Comparison of ENCODE assay signal across 1 cellular context in the genomic region with DNA sequence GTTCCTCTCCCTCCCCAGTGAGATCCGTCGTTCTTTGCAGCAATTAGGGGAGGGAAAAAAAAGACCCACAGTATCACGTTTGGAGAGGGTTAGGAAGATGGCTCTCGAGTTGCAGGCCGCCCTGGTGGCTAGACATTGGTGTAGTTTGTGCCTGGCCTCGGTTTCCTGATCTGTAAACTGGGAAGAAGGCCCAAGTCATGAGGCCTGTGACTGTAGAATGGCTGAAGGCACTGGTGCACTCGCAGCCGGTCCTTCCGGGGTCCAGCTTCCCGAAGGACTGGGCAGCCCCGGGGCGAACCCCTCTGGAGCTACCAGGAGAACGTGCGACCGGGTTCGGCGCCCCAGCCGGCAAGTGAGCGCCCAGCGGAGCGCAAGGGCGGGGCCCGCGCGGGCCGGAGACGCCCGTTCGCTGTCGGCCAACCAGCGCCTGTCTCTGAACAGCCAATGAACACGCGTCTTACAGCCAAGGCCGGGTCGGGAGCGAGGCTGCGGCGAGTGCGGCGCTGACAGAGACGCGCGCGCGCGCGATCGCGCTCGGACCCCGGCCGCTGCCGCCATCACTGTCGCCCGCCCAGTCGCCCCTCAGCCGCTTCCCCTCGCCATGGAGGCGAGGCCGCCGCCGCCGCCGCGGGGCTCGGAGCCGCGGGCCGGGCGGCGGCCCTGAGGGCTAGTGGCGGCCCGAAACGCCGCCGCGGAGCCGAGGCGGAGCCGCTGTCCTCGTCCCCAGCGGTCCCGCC.
TF ChIP-seq lines count a peak whose summit lies in the region.

A gene with protein sequence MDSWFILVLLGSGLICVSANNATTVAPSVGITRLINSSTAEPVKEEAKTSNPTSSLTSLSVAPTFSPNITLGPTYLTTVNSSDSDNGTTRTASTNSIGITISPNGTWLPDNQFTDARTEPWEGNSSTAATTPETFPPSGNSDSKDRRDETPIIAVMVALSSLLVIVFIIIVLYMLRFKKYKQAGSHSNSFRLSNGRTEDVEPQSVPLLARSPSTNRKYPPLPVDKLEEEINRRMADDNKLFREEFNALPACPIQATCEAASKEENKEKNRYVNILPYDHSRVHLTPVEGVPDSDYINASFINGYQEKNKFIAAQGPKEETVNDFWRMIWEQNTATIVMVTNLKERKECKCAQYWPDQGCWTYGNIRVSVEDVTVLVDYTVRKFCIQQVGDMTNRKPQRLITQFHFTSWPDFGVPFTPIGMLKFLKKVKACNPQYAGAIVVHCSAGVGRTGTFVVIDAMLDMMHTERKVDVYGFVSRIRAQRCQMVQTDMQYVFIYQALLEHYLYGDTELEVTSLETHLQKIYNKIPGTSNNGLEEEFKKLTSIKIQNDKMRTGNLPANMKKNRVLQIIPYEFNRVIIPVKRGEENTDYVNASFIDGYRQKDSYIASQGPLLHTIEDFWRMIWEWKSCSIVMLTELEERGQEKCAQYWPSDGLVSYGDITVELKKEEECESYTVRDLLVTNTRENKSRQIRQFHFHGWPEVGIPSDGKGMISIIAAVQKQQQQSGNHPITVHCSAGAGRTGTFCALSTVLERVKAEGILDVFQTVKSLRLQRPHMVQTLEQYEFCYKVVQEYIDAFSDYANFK (plus strand): TSS at position 472 of the 737 bp plus-strand sequence. CDS start 90,797 bp downstream, outside the sequence.

TF ChIP-seq in HepG2, 621 proteins besides CTCF, POLR2A, EP300 and RAD21 (continued from another document and continues in another):
- TF ChIP-seq, protein P1, sequence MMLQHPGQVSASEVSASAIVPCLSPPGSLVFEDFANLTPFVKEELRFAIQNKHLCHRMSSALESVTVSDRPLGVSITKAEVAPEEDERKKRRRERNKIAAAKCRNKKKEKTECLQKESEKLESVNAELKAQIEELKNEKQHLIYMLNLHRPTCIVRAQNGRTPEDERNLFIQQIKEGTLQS (CRISPR knock-in tag; IDR thresholded peaks at IDR 0.05): peak; percentile 70
- TF ChIP-seq ZNF747 (CRISPR knock-in tag; IDR thresholded peaks at IDR 0.05; ENCODE audit: borderline replicate concordance) (peak; percentile 89), PRPF4 (IDR thresholded peaks at IDR 0.05; ENCODE audit: low read depth, low read length, poor library complexity, severe bottlenecking) (peak; percentile 10), CREB1 (IDR thresholded peaks at IDR 0.05) (peak; percentile 43; the same call in 1 of the 2 replicates), CREB1 (CRISPR knock-in tag; IDR thresholded peaks at IDR 0.05) (no peak), ESRRA (CRISPR knock-in tag; IDR thresholded peaks at IDR 0.05; ENCODE audit: low read depth) (no peak; the same call in 1 of the 2 replicates), ZNF773 (CRISPR knock-in tag; IDR thresholded peaks at IDR 0.05; ENCODE audit: borderline replicate concordance) (no peak; the same call in 1 of the 2 replicates), ZSCAN12 (CRISPR knock-in tag; IDR thresholded peaks at IDR 0.05) (peak; percentile 90; the same call in 1 of the 2 replicates), ZNF136 (CRISPR knock-in tag; IDR thresholded peaks at IDR 0.05; ENCODE audit: low read depth) (no peak; the same call in 1 of the 2 replicates), CBX2 (IDR thresholded peaks at IDR 0.05; ENCODE audit: low read depth, low read length) (no peak), CBX2 (CRISPR knock-in tag; IDR thresholded peaks at IDR 0.05; ENCODE audit: low read depth) (no peak), ZBTB8A (CRISPR knock-in tag; IDR thresholded peaks at IDR 0.05; ENCODE audit: borderline replicate concordance, low read depth) (peak; percentile 53; the same call in 1 of the 2 replicates), ZNF343 (CRISPR knock-in tag; IDR thresholded peaks at IDR 0.05) (no peak), ZNF501 (CRISPR knock-in tag; IDR thresholded peaks at IDR 0.05) (peak; percentile 72; the same call in 1 of the 2 replicates), SALL2 (CRISPR knock-in tag; IDR thresholded peaks at IDR 0.05) (no peak), MED1 (CRISPR knock-in tag; IDR thresholded peaks at IDR 0.05) (peak; percentile 54; the same call in 1 of the 2 replicates), SOX6 (IDR thresholded peaks at IDR 0.05) (no peak), SOX6 (CRISPR knock-in tag; IDR thresholded peaks at IDR 0.05) (no peak; the same call in none of the 2 replicates), RCOR2 (CRISPR knock-in tag; IDR thresholded peaks at IDR 0.05) (peak; percentile 78), RARA (CRISPR knock-in tag; IDR thresholded peaks at IDR 0.05) (no peak; the same call in 1 of the 2 replicates), HOXD1 (CRISPR knock-in tag; IDR thresholded peaks at IDR 0.05) (no peak), ONECUT2 (CRISPR knock-in tag; IDR thresholded peaks at IDR 0.05) (no peak), MIER3 (CRISPR knock-in tag; IDR thresholded peaks at IDR 0.05; ENCODE audit: borderline replicate concordance) (peak; percentile 82; the same call in 1 of the 2 replicates), ZNF550 (CRISPR knock-in tag; IDR thresholded peaks at IDR 0.05; ENCODE audit: borderline replicate concordance) (peak; percentile 98), ZFP62 (CRISPR knock-in tag; IDR thresholded peaks at IDR 0.05) (no peak), TP53 (CRISPR knock-in tag; conservative IDR thresholded peaks at IDR 0.05) (no peak), DR1 (CRISPR knock-in tag; IDR thresholded peaks at IDR 0.05) (no peak; the same call in none of the 2 replicates), SPEN (CRISPR knock-in tag; IDR thresholded peaks at IDR 0.05; ENCODE audit: low read depth) (peak; percentile 70; the same call in 1 of the 2 replicates), IKZF4 (CRISPR knock-in tag; IDR thresholded peaks at IDR 0.05; ENCODE audit: borderline replicate concordance, low read depth, not compliant biosample characterization) (peak; percentile 25), ZNF253 (CRISPR knock-in tag; IDR thresholded peaks at IDR 0.05; ENCODE audit: borderline replicate concordance) (0 out of 2 replicates have a peak, but pooled peaks have one; percentile 22), GPN1 (CRISPR knock-in tag; IDR thresholded peaks at IDR 0.05; ENCODE audit: borderline replicate concordance) (peak; percentile 51; the same call in 1 of the 2 replicates), NR2F1 (CRISPR knock-in tag; IDR thresholded peaks at IDR 0.05) (no peak), ATRX (CRISPR knock-in tag; IDR thresholded peaks at IDR 0.05; ENCODE audit: borderline replicate concordance) (no peak), TEAD3 (CRISPR knock-in tag; optimal IDR thresholded peaks at IDR 0.05; ENCODE audit: borderline replicate concordance) (peak; percentile 62), RFX1 (IDR thresholded peaks at IDR 0.05) (no peak)
- TF ChIP-seq, protein P2, sequence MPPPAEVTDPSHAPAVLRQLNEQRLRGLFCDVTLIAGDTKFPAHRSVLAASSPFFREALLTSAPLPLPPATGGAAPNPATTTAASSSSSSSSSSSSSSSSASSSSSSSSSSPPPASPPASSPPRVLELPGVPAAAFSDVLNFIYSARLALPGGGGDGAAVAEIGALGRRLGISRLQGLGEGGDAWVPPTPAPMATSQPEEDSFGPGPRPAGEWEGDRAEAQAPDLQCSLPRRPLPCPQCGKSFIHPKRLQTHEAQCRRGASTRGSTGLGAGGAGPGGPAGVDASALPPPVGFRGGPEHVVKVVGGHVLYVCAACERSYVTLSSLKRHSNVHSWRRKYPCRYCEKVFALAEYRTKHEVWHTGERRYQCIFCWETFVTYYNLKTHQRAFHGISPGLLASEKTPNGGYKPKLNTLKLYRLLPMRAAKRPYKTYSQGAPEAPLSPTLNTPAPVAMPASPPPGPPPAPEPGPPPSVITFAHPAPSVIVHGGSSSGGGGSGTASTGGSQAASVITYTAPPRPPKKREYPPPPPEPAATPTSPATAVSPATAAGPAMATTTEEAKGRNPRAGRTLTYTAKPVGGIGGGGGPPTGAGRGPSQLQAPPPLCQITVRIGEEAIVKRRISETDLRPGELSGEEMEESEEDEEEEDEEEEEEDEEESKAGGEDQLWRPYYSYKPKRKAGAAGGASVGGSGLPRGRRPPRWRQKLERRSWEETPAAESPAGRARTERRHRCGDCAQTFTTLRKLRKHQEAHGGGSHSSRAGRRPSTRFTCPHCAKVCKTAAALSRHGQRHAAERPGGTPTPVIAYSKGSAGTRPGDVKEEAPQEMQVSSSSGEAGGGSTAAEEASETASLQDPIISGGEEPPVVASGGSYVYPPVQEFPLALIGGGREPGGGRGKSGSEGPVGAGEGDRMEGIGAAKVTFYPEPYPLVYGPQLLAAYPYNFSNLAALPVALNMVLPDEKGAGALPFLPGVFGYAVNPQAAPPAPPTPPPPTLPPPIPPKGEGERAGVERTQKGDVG (CRISPR knock-in tag; IDR thresholded peaks at IDR 0.05; ENCODE audit: borderline replicate concordance): no peak; the same call in 1 of the 2 replicates
- TF ChIP-seq, protein P3, sequence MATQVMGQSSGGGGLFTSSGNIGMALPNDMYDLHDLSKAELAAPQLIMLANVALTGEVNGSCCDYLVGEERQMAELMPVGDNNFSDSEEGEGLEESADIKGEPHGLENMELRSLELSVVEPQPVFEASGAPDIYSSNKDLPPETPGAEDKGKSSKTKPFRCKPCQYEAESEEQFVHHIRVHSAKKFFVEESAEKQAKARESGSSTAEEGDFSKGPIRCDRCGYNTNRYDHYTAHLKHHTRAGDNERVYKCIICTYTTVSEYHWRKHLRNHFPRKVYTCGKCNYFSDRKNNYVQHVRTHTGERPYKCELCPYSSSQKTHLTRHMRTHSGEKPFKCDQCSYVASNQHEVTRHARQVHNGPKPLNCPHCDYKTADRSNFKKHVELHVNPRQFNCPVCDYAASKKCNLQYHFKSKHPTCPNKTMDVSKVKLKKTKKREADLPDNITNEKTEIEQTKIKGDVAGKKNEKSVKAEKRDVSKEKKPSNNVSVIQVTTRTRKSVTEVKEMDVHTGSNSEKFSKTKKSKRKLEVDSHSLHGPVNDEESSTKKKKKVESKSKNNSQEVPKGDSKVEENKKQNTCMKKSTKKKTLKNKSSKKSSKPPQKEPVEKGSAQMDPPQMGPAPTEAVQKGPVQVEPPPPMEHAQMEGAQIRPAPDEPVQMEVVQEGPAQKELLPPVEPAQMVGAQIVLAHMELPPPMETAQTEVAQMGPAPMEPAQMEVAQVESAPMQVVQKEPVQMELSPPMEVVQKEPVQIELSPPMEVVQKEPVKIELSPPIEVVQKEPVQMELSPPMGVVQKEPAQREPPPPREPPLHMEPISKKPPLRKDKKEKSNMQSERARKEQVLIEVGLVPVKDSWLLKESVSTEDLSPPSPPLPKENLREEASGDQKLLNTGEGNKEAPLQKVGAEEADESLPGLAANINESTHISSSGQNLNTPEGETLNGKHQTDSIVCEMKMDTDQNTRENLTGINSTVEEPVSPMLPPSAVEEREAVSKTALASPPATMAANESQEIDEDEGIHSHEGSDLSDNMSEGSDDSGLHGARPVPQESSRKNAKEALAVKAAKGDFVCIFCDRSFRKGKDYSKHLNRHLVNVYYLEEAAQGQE (IDR thresholded peaks at IDR 0.05; ENCODE audit: borderline replicate concordance in 1 of 2, low read depth in 1 of 2, low read length in 2 of 2): peak in 1 of 2 experiments; percentile 71; a peak in 1 of 4 replicates
- TF ChIP-seq, protein P4, sequence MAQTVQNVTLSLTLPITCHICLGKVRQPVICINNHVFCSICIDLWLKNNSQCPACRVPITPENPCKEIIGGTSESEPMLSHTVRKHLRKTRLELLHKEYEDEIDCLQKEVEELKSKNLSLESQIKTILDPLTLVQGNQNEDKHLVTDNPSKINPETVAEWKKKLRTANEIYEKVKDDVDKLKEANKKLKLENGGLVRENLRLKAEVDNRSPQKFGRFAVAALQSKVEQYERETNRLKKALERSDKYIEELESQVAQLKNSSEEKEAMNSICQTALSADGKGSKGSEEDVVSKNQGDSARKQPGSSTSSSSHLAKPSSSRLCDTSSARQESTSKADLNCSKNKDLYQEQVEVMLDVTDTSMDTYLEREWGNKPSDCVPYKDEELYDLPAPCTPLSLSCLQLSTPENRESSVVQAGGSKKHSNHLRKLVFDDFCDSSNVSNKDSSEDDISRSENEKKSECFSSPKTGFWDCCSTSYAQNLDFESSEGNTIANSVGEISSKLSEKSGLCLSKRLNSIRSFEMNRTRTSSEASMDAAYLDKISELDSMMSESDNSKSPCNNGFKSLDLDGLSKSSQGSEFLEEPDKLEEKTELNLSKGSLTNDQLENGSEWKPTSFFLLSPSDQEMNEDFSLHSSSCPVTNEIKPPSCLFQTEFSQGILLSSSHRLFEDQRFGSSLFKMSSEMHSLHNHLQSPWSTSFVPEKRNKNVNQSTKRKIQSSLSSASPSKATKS (CRISPR knock-in tag; IDR thresholded peaks at IDR 0.05): no peak; the same call in 1 of the 2 replicates
- TF ChIP-seq, protein P5, sequence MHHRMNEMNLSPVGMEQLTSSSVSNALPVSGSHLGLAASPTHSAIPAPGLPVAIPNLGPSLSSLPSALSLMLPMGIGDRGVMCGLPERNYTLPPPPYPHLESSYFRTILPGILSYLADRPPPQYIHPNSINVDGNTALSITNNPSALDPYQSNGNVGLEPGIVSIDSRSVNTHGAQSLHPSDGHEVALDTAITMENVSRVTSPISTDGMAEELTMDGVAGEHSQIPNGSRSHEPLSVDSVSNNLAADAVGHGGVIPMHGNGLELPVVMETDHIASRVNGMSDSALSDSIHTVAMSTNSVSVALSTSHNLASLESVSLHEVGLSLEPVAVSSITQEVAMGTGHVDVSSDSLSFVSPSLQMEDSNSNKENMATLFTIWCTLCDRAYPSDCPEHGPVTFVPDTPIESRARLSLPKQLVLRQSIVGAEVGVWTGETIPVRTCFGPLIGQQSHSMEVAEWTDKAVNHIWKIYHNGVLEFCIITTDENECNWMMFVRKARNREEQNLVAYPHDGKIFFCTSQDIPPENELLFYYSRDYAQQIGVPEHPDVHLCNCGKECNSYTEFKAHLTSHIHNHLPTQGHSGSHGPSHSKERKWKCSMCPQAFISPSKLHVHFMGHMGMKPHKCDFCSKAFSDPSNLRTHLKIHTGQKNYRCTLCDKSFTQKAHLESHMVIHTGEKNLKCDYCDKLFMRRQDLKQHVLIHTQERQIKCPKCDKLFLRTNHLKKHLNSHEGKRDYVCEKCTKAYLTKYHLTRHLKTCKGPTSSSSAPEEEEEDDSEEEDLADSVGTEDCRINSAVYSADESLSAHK (CRISPR knock-in tag; IDR thresholded peaks at IDR 0.05; ENCODE audit: borderline replicate concordance): no peak
- TF ChIP-seq, protein P6, sequence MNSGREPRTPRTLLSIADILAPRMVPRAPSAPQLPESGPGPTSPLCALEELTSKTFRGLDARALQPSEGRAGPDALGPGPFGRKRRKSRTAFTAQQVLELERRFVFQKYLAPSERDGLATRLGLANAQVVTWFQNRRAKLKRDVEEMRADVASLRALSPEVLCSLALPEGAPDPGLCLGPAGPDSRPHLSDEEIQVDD (CRISPR knock-in tag; IDR thresholded peaks at IDR 0.05; ENCODE audit: borderline replicate concordance): peak; percentile 91
- TF ChIP-seq, protein P7, sequence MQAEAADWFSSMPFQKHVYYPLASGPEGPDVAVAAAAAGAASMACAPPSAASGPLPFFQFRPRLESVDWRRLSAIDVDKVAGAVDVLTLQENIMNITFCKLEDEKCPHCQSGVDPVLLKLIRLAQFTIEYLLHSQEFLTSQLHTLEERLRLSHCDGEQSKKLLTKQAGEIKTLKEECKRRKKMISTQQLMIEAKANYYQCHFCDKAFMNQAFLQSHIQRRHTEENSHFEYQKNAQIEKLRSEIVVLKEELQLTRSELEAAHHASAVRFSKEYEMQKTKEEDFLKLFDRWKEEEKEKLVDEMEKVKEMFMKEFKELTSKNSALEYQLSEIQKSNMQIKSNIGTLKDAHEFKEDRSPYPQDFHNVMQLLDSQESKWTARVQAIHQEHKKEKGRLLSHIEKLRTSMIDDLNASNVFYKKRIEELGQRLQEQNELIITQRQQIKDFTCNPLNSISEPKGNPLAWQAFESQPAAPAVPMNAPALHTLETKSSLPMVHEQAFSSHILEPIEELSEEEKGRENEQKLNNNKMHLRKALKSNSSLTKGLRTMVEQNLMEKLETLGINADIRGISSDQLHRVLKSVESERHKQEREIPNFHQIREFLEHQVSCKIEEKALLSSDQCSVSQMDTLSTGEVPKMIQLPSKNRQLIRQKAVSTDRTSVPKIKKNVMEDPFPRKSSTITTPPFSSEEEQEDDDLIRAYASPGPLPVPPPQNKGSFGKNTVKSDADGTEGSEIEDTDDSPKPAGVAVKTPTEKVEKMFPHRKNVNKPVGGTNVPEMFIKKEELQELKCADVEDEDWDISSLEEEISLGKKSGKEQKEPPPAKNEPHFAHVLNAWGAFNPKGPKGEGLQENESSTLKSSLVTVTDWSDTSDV (CRISPR knock-in tag; IDR thresholded peaks at IDR 0.05): no peak; the same call in none of the 2 replicates
